6 cellular contexts compared by ENCODE assay signal in genomic region chr17:21350495-21350894, GRCh38. TPM values are rescaled to one million over a fixed set of nuclear protein-coding genes. Genes with fewer than 3 reads are reported as not detected.
"Had no signal": no experiment of that assay in that cellular context is flagged by ENCODE, and none has a peak within 500 bp of the region (broad histone marks: within the 10 kb centered on the region; RNA-seq: fewer than 3 reads in every experiment).

No MANE protein-coding gene starts in this region.

RNA-seq across cellular contexts. Expression of gene KCNJ12, which starts 25.7 kb away (rescaled TPM):
- total RNA-seq: activated B cell treated with CpG ODN at 0.5 μM for 24 hours; activated CD4-positive, alpha-beta memory T cell treated with anti-CD3 and anti-CD28 coated beads for 36 hours; activated naive CD4-positive, alpha-beta T cell treated with anti-CD3 and anti-CD28 coated beads for 36 hours; activated naive CD4-positive, alpha-beta T cell treated with anti-CD3 and anti-CD28 coated beads, Interleukin-2, amount 50 U/mL, for 72 hours; activated T-helper 1 cell treated with anti-CD3 and anti-CD28 coated beads, Interleukin-12 subunit alpha, Interleukin-12 subunit beta, Interleukin-2, Interleukin-4 antibody, amounts not matched to agents 30 ng/mL and 10 ng/mL and 1 ng/mL, durations not matched to agents 14 hours and 24 hours and 36 hours had no signal
- polyA plus RNA-seq: IgD-negative memory B cell had no signal
